1 cellular context compared by ENCODE assay signal in genomic region chr10:27464993-27465392, GRCh38.
TF ChIP-seq lines count a peak whose summit lies in the region.

No MANE protein-coding gene starts in this region.

TF ChIP-seq in HepG2, 621 proteins besides CTCF, POLR2A, EP300 and RAD21 (continued from another document):
- TF ChIP-seq ZNF687 (CRISPR knock-in tag; IDR thresholded peaks at IDR 0.05) (no peak), ZBTB20 (CRISPR knock-in tag; IDR thresholded peaks at IDR 0.05; ENCODE audit: borderline replicate concordance, low read depth) (no peak), ZNF224 (CRISPR knock-in tag; IDR thresholded peaks at IDR 0.05) (no peak), THYN1 (CRISPR knock-in tag; IDR thresholded peaks at IDR 0.05; ENCODE audit: borderline replicate concordance, low read depth) (no peak), FOXA3 (CRISPR knock-in tag; IDR thresholded peaks at IDR 0.05) (no peak), SRSF9 (IDR thresholded peaks at IDR 0.05; ENCODE audit: borderline replicate concordance, insufficient read depth, low read depth, low read length, poor library complexity, severe bottlenecking) (no peak), ZSCAN22 (CRISPR knock-in tag; IDR thresholded peaks at IDR 0.05) (no peak), SNRNP70 (IDR thresholded peaks at IDR 0.05; ENCODE audit: low read depth, low read length) (no peak), ZFP90 (CRISPR knock-in tag; IDR thresholded peaks at IDR 0.05; ENCODE audit: borderline replicate concordance) (no peak), RFX3 (CRISPR knock-in tag; IDR thresholded peaks at IDR 0.05) (no peak), CEBPB (IDR thresholded peaks at IDR 0.05; ENCODE audit: borderline replicate concordance, low read depth, low read length) (no peak), AHR (CRISPR knock-in tag; IDR thresholded peaks at IDR 0.05) (no peak), ZSCAN20 (CRISPR knock-in tag; IDR thresholded peaks at IDR 0.05; ENCODE audit: borderline replicate concordance) (no peak)
- TF ChIP-seq, protein P1, sequence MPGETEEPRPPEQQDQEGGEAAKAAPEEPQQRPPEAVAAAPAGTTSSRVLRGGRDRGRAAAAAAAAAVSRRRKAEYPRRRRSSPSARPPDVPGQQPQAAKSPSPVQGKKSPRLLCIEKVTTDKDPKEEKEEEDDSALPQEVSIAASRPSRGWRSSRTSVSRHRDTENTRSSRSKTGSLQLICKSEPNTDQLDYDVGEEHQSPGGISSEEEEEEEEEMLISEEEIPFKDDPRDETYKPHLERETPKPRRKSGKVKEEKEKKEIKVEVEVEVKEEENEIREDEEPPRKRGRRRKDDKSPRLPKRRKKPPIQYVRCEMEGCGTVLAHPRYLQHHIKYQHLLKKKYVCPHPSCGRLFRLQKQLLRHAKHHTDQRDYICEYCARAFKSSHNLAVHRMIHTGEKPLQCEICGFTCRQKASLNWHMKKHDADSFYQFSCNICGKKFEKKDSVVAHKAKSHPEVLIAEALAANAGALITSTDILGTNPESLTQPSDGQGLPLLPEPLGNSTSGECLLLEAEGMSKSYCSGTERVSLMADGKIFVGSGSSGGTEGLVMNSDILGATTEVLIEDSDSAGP (CRISPR knock-in tag; IDR thresholded peaks at IDR 0.05; ENCODE audit: borderline replicate concordance): no peak
